ENCODE assay signal across 21 cellular contexts in the genomic region with DNA sequence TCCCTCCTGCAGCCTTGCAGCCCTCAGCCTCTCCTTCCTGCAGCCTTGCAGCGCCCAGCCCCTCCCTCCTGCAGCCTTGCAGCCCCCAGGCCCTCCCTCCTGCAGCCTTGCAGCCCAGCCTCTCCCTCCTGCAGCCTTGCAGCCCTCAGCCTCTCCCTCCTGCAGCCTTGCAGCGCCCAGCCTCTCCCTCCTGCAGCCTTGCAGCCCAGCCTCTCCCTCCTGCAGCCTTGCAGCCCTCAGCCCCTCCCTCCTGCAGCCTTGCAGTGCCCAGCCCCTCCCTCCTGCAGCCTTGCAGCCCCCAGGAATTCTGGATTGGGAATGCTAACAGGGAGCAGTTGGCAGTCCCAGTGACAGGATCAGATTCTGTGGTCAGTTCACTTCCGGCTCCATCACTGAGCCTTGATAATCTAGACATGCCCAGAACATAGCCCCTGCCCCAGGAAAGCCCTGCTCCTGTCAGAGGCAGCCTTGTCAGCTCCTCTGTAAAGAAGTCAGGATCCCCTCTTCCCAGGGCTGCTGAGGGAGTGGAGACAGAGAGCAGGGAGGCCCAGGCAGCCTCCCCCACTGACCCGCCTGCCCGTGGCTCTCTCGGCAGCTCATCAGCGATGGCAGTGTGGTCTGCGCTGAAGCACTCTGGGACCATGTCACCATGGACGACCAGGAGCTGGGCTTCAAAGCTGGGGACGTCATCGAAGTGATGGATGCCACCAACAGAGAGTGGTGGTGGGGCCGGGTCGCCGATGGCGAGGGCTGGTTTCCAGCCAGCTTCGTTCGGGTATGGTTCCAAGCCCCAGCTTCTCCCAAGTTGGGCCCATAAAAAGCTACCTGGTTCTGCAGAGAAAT.
"Had no signal": no experiment of that assay in that cellular context is flagged by ENCODE, and none has a peak within 500 bp of the region (broad histone marks: within the 10 kb centered on the region; RNA-seq: fewer than 3 reads in every experiment).

No MANE protein-coding gene starts in this region.

- DNase-seq: activated B cell treated with CpG ODN at 0.5 μM for 24 hours; activated CD4-positive, alpha-beta memory T cell treated with anti-CD3 and anti-CD28 coated beads, Interleukin-2, amount 10 ng/mL, durations not matched to agents 7 days and 5 days; activated CD4-positive, alpha-beta T cell treated with anti-CD3 and anti-CD28 coated beads for 48 hours; activated naive CD4-positive, alpha-beta T cell treated with Interleukin-2 at 50 U/mL for 16 hours; activated T-cell treated with anti-CD3 and anti-CD28 coated beads, Interleukin-2, amount 50 U/mL, for 24 hours; cerebellar nuclear complex; effector CD8-positive, alpha-beta T cell; esophagus squamous epithelium; left colon; midbrain; nephron progenitor cell; occipital lobe; spleen; stimulated activated naive B cell treated with anti-CD40 and anti-IgM and Interleukin-4, amounts not matched to agents 10 μg/mL and 1 μg/mL and 100 μg/mL, for 72 hours; T-helper 1 cell; T-helper 9 cell had no signal

- H3K36me3 ChIP-seq: ascending aorta, prostate gland, spleen, thyroid gland had no signal

- H3K9me3 ChIP-seq: ascending aorta, esophagus squamous epithelium, prostate gland, spleen, thyroid gland had no signal

- H2AFZ ChIP-seq: hepatocyte had no signal

- H3K4me3 ChIP-seq: esophagus squamous epithelium, hepatocyte, prostate gland, spleen, thyroid gland had no signal

- H3K4me2 ChIP-seq: hepatocyte had no signal

- H3K4me1 ChIP-seq: ascending aorta, prostate gland had no signal

- H3K27me3 ChIP-seq: ascending aorta, hepatocyte, thyroid gland had no signal

- ATAC-seq: left colon; right cardiac atrium; stimulated activated naive B cell treated with anti-CD40 and anti-IgM and Interleukin-4, amounts not matched to agents 10 μg/mL and 1 μg/mL and 100 μg/mL, for 72 hours had no signal

- H3K27ac ChIP-seq: ascending aorta, esophagus squamous epithelium, hepatocyte, prostate gland, spleen had no signal
